ENCODE assay signal across 7 cellular contexts in genomic region chr19:34578751-34579150, GRCh38.
"Had no signal": no experiment of that assay in that cellular context is flagged by ENCODE, and none has a peak within 500 bp of the region (broad histone marks: within the 10 kb centered on the region; RNA-seq: fewer than 3 reads in every experiment).

No MANE protein-coding gene starts in this region.

- H3K9me3 ChIP-seq: HAP-1 had no signal

- DNase-seq: GM23248, GOT3, H7, IMR-90 had no signal

- H3K9ac ChIP-seq: GM23248 had no signal

- H3K27ac ChIP-seq: GM23248 had no signal

- H3K4me1 ChIP-seq: HAP-1 had no signal

- ATAC-seq: HCT116, K562 had no signal

- H3K36me3 ChIP-seq: HAP-1 had no signal

- H3K4me3 ChIP-seq: GM23248, HAP-1, K562 had no signal

- H2AFZ ChIP-seq: GM23248 had no signal
